Comparison of ENCODE assay signal across 19 cellular contexts in genomic region chr11:88308576-88308975, GRCh38. TPM values are rescaled to one million over a fixed set of nuclear protein-coding genes. Genes with fewer than 3 reads are reported as not detected.
A peak's percentile ranks its signal among the peaks of the same experiment; 100 is the strongest.
DNase-seq lines count a peak whose midpoint lies in the region; ATAC-seq, FAIRE-seq and TF ChIP-seq lines count a peak whose summit lies in the region.
"Had no signal": no experiment of that assay in that cellular context is flagged by ENCODE, and none has a peak within 500 bp of the region (broad histone marks: within the 10 kb centered on the region; RNA-seq: fewer than 3 reads in every experiment).

No MANE protein-coding gene starts in this region.

- peak overlapping the region; percentile 96 for H2BK120ac ChIP-seq in H1 (replicated peaks; ENCODE audit: low read depth, low read length)

- H3K56ac ChIP-seq in H1 (replicated peaks; ENCODE audit: insufficient read length, low read depth, low read length), result no peak overlapping the region

- H3K36me3 ChIP-seq in ES-I3 (ENCODE audit: insufficient read depth, low read length), result peaks cover 19% of the 10 kb centered on the region
- H3K36me3 ChIP-seq in HUES48 (ENCODE audit: control insufficient read depth, insufficient read depth, low read length), result peaks cover 79% of the 10 kb centered on the region
- peaks cover 5 to 72% (median 29%) of the 10 kb centered on the region in 4 experiments for H3K36me3 ChIP-seq in H1 (ENCODE audit: control insufficient read depth in 2 of 4, insufficient read depth in 4 of 4, low read length in 3 of 4)
- H3K36me3 ChIP-seq in iPS-20b (ENCODE audit: insufficient read depth, low read depth, low read length), result peaks cover 75% of the 10 kb centered on the region
- H3K36me3 ChIP-seq: SJSA1 had no signal

- POLR2A ChIA-PET in H1 (lab: Charles Lee; ENCODE audit: partially characterized antibody), result interaction anchor here (0.7 to 5.0 kb wide), 16 partner anchors 9 to 845 kb away, joined by 3 to 50 read pairs (median 5); partner anchors contain the start of gene CTSC

- no peak for TF ChIP-seq CTCF in H1 (IDR thresholded peaks at IDR 0.05; ENCODE audit: control extremely low read depth in 1 of 3, insufficient read depth in 1 of 3, low read depth in 1 of 3, low read length in 3 of 3)

- peak overlapping the region; percentile 82; the same call in 1 of the 2 replicates for H2AK5ac ChIP-seq in H1 (ENCODE audit: low read depth, low read length)

- H3K9me3 ChIP-seq in ES-I3 (ENCODE audit: control insufficient read depth, insufficient read depth, low read length) (no peaks in the 10 kb centered on the region), HUES48 (ENCODE audit: control insufficient read depth, insufficient read depth, low read length) (0 out of 2 replicates have a peak, but pooled peaks cover 4% of the 10 kb centered on the region), H1 (ENCODE audit: insufficient read depth in 2 of 2, low read depth in 1 of 2, low read length in 1 of 2) (no peaks in the 10 kb centered on the region), iPS-20b (ENCODE audit: insufficient read depth, low read depth, low read length) (no peaks in the 10 kb centered on the region)
- H3K9me3 ChIP-seq: SJSA1 had no signal

- intact Hi-C loops in posterior cingulate gyrus (cut with DNase I), result no loop called here

- H4K8ac ChIP-seq in H1 (ENCODE audit: extremely low read depth, insufficient read depth, low read length), result no peak overlapping the region

- peak overlapping the region; percentile 80 for H4K91ac ChIP-seq in H1 (replicated peaks; ENCODE audit: insufficient read length, low read length)

- H3K23me2 ChIP-seq in H1 (ENCODE audit: low read depth, low read length), result no peaks in the 10 kb centered on the region; the same call in 1 of the 2 replicates

- no peak overlapping the region for H2BK20ac ChIP-seq in H1 (ENCODE audit: low read length)

- no peaks in the 10 kb centered on the region for H3K27me3 ChIP-seq in HUES48 (ENCODE audit: control insufficient read depth, insufficient read depth, low read length)
- no peaks in the 10 kb centered on the region for H3K27me3 ChIP-seq in H1 (replicated peaks in 1 of 4; ENCODE audit: control insufficient read depth in 3 of 4, extremely low read depth in 1 of 4, insufficient read depth in 3 of 4, low read length in 3 of 4)
- no peaks in the 10 kb centered on the region for H3K27me3 ChIP-seq in iPS-20b (ENCODE audit: insufficient read depth, low read length)
- H3K27me3 ChIP-seq: BLaER1 treated with 17β-estradiol and CSF1 and Interleukin-3, amounts not matched to agents 10 nM and 100 nM; SJSA1 had no signal

- H3K79me2 ChIP-seq in H1 (ENCODE audit: control insufficient read depth in 1 of 2, insufficient read depth in 2 of 2, low read length in 2 of 2), result peaks cover 0 to 60% of the 10 kb centered on the region in 2 experiments; a peak in 3 of 4 replicates

- no peak overlapping the region for H3K14ac ChIP-seq in H1 (ENCODE audit: insufficient read length)

- H3K4me1 ChIP-seq in ES-I3 (ENCODE audit: insufficient read depth, low read length) (peaks cover 45% of the 10 kb centered on the region), HUES48 (ENCODE audit: control insufficient read depth, insufficient read depth, low read length) (peaks cover 59% of the 10 kb centered on the region), H1 (replicated peaks in 1 of 4; ENCODE audit: control insufficient read depth in 3 of 4, insufficient read depth in 4 of 4, low read length in 3 of 4) (peaks cover 2 to 24% (median 11%) of the 10 kb centered on the region in 4 experiments; a peak in 6 of 7 replicates), iPS-20b (ENCODE audit: insufficient read depth, low read length) (peaks cover 45% of the 10 kb centered on the region)

- H4K20me1 ChIP-seq in H1 (replicated peaks in 1 of 2; ENCODE audit: control insufficient read depth in 1 of 2, insufficient read depth in 2 of 2, low read length in 2 of 2), result no peaks in the 10 kb centered on the region

- peak; percentile 78 for FAIRE-seq in H1 (lab: Jason Lieb, UNC)

- H3K9ac ChIP-seq in ES-I3 (ENCODE audit: low read depth, low read length) (0 out of 2 replicates have a peak overlapping the region, but pooled peaks have one; percentile 0), HUES48 (ENCODE audit: low read depth, low read length) (peak overlapping the region; percentile 76), H1 (replicated peaks in 1 of 4; ENCODE audit: extremely low read depth in 1 of 4, low read depth in 3 of 4, low read length in 3 of 4) (peak overlapping the region in 1 of 4 experiments; percentile 4; a peak in 3 of 7 replicates), iPS-20b (ENCODE audit: low read depth, low read length) (peak overlapping the region; percentile 68; the same call in 1 of the 2 replicates)
- H3K9ac ChIP-seq: BLaER1 treated with 17β-estradiol and CSF1 and Interleukin-3, amounts not matched to agents 10 nM and 100 nM; KMS-11 had no signal

- no peak; a peak in 2 of 4 replicates for TF ChIP-seq RAD21 in H1 (IDR thresholded peaks at IDR 0.05 in 1 of 2, conservative IDR thresholded peaks at IDR 0.05 in 1 of 2; ENCODE audit: low read depth in 2 of 2, low read length in 2 of 2)

- peak in 1 of 2 experiments; percentile 62; a peak in 1 of 3 replicates for TF ChIP-seq POLR2A in H1 (IDR thresholded peaks at IDR 0.05; ENCODE audit: control extremely low read depth in 1 of 2, low read depth in 2 of 2, low read length in 2 of 2)

- 7% methylated on average over 2 of the region's 2 CpGs; no CpG with 5 or more reads in 1 of the 2 experiments for WGBS in H1 (ENCODE audit: extremely low coverage in 1 of 2, insufficient coverage in 1 of 2, insufficient read length in 1 of 2, insufficient replicate concordance in 2 of 2, low coverage in 1 of 2, low lambda C conversion rate in 2 of 2, missing lambda C conversion rate in 1 of 2), 2 experiments

- H2AFZ ChIP-seq in H1 (ENCODE audit: low read length), result no peak overlapping the region

- H3K27ac ChIP-seq in HUES48 (ENCODE audit: low read depth, low read length) (peak overlapping the region; percentile 98), H1 (ENCODE audit: low read depth, low read length) (peak overlapping the region; percentile 78), iPS-20b (ENCODE audit: low read length) (peak overlapping the region; percentile 13)
- H3K27ac ChIP-seq: BLaER1 treated with 17β-estradiol and CSF1 and Interleukin-3, amounts not matched to agents 10 nM and 100 nM; KMS-11; SJSA1 had no signal

- H3K4ac ChIP-seq in H1 (replicated peaks; ENCODE audit: insufficient read length, low read depth, low read length), result no peak overlapping the region

- peak overlapping the region; percentile 70; the same call in 1 of the 2 replicates for H2BK12ac ChIP-seq in H1 (ENCODE audit: low read depth, low read length)

- no peak overlapping the region for H3K23ac ChIP-seq in H1 (ENCODE audit: insufficient read length)

- H3K4me2 ChIP-seq in H1 (ENCODE audit: insufficient read depth in 1 of 2, low read depth in 2 of 2, low read length in 2 of 2), result peak overlapping the region; percentile 63 to 75
- H3K4me2 ChIP-seq: BLaER1 treated with 17β-estradiol and CSF1 and Interleukin-3, amounts not matched to agents 10 nM and 100 nM; KMS-11 had no signal

- CTCF ChIA-PET in H1 (lab: Charles Lee; ENCODE audit: partially characterized antibody), result interaction anchor here (1.5 to 2.0 kb wide), 2 partner anchors 12 to 176 kb away, joined by 3 to 5 read pairs; no protein-coding TSS in a partner anchor

- peak overlapping the region; percentile 91 for H4K5ac ChIP-seq in H1 (ENCODE audit: insufficient read length, low read depth, low read length)

- no peak overlapping the region for H2BK15ac ChIP-seq in H1 (ENCODE audit: low read length)

- peaks cover 5% of the 10 kb centered on the region; the same call in 1 of the 2 replicates for H3K79me1 ChIP-seq in H1 (ENCODE audit: low read depth, low read length)

- peak; percentile 63 to 87 for DNase-seq in H1 (ENCODE audit: low read depth in 1 of 2, low spot score in 2 of 2)
- no peak for DNase-seq in posterior cingulate gyrus
- DNase-seq in nucleus accumbens (lab: John Stamatoyannopoulos, UW), result no peak
- no peak for DNase-seq in NCI-H1092 (lab: John Stamatoyannopoulos, UW)
- DNase-seq: CD8-positive, alpha-beta memory T cell; DMS53; EL; NCI-H1417 treated with DMSO at 0.1 percent for 48 hours; NCI-H1930; NCI-H345; NCI-H524 treated with DMSO at 0.1 percent for 48 hours had no signal

- H3K4me3 ChIP-seq in HUES48 (ENCODE audit: low read depth, low read length), result peak overlapping the region; percentile 57
- peak overlapping the region in 1 of 4 experiments; percentile 35; a peak in 4 of 8 replicates for H3K4me3 ChIP-seq in H1 (ENCODE audit: extremely low read depth in 1 of 4, insufficient read depth in 2 of 4, low read depth in 3 of 4, low read length in 4 of 4)
- peak overlapping the region; percentile 45; the same call in 1 of the 2 replicates for H3K4me3 ChIP-seq in iPS-20b (ENCODE audit: low read length)
- H3K4me3 ChIP-seq: BLaER1 treated with 17β-estradiol and CSF1 and Interleukin-3, amounts not matched to agents 10 nM and 100 nM; SJSA1 had no signal

- H2BK5ac ChIP-seq in H1 (ENCODE audit: low read depth, low read length), result peak overlapping the region; percentile 98

- TF ChIP-seq EP300 in H1 (IDR thresholded peaks at IDR 0.05; ENCODE audit: borderline replicate concordance in 1 of 2, low read depth in 2 of 2, low read length in 2 of 2), result no peak; a peak in 1 of 3 replicates

- no peak for ATAC-seq in GM18873 (IDR thresholded peaks at IDR 0.05; ENCODE audit: low FRiP score, unreplicated experiment)
- ATAC-seq: Panc1 had no signal

- H3K18ac ChIP-seq in H1 (ENCODE audit: extremely low read depth, low read length), result 0 out of 2 replicates have a peak overlapping the region, but pooled peaks have one; percentile 78

TF ChIP-seq in H1, 55 proteins besides CTCF, POLR2A, EP300 and RAD21 (continues in another document):
- TF ChIP-seq TEAD4 (IDR thresholded peaks at IDR 0.05; ENCODE audit: low read depth, low read length) (no peak; the same call in 1 of the 2 replicates), ASH2L (IDR thresholded peaks at IDR 0.05; ENCODE audit: low read length) (no peak), JUND (IDR thresholded peaks at IDR 0.05; ENCODE audit: low read length) (no peak), CBX5 (IDR thresholded peaks at IDR 0.05; ENCODE audit: low read depth, low read length) (no peak), SP2 (IDR thresholded peaks at IDR 0.05; ENCODE audit: low read length) (no peak), POU5F1 (IDR thresholded peaks at IDR 0.05; ENCODE audit: low read depth, low read length) (0 out of 2 replicates have a peak, but pooled peaks have one; percentile 11), TBP (IDR thresholded peaks at IDR 0.05; ENCODE audit: low read depth, low read length) (peak; percentile 77)

RNA-seq across cellular contexts. Expression of gene CTSC, which starts 29.0 kb away (rescaled TPM):
- 362 and 369 TPM in 2 replicates for total RNA-seq in H1 (2021; fragmentation: NEBNext Ultra II Directional; extraction: Animal tissue kit (Norgen Biotek cat#: 25700))
- polyA plus RNA-seq in H1 (2011; rRNA removed), result 225 and 347 TPM in 2 replicates
- 320 TPM for polyA plus RNA-seq in H1 (2011; cell fraction: cytosol; rRNA removed)
- polyA plus RNA-seq in H1 (2011; cell fraction: nucleus; rRNA removed), result 200 TPM
- polyA plus RNA-seq in H1 (2012, experiment 1 of 2), result 345 to 487 TPM (median 367 TPM) in 4 replicates
- polyA plus RNA-seq in H1 (2012, experiment 2 of 2), result 182 TPM
- polyA plus RNA-seq in H1 (2013, experiment 1 of 2), result 653 TPM
- 644 TPM for polyA plus RNA-seq in H1 (2013, experiment 2 of 2)
- 275 and 478 TPM in 2 replicates for polyA minus RNA-seq in H1 (2011; rRNA and poly(A)+ RNA removed)
- 318 TPM for polyA minus RNA-seq in H1 (2011; cell fraction: cytosol; rRNA and poly(A)+ RNA removed)
- 435 TPM for polyA minus RNA-seq in H1 (2011; cell fraction: nucleus; rRNA and poly(A)+ RNA removed)

Comparison
In these comparisons a context has a peak if more than half of its experiments do, and no peak if none do; other contexts are left out.
1. H3K27ac ChIP-seq: peak in every context shown above with its lines; median percentile 98 in HUES48; 78 in H1; 13 in iPS-20b.
2. DNase-seq: peak in H1 (2 of 2); none in posterior cingulate gyrus (0 of 10), nucleus accumbens (0 of 56) and NCI-H1092 (single experiment).